In the genomic region with DNA sequence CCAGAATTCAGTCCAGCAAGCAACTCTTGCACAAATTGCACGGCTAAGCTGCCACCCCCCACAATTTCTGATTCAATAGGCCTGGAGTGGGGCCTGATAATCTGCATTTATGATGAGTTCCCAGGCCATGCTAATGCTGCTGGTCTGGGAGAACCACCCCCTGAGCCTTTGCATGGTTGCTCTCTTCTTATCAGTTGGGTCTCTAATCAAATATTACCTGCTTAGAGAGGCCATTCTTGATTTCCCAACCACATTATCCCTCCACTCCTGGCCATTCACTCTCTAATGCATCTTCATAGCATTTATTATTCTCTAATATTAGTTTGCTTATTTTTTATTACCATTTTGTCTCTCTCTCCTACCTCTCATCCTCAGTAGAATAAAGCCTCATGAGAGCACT, we compare ENCODE assay signal across 22 cellular contexts.
DNase-seq lines count a peak whose midpoint lies in the region; ATAC-seq, FAIRE-seq and TF ChIP-seq lines count a peak whose summit lies in the region.
"Had no signal": no experiment of that assay in that cellular context is flagged by ENCODE, and none has a peak within 500 bp of the region (broad histone marks: within the 10 kb centered on the region; RNA-seq: fewer than 3 reads in every experiment).

No MANE protein-coding gene starts in this region.

- TF ChIP-seq EP300 in HepG2 (IDR thresholded peaks at IDR 0.05; ENCODE audit: low read depth in 2 of 2, low read length in 2 of 2) (no peak), HepG2 (CRISPR knock-in tag; IDR thresholded peaks at IDR 0.05; ENCODE audit: borderline replicate concordance) (no peak)

- no peak for FAIRE-seq in HepG2 (lab: Jason Lieb, UNC)
- FAIRE-seq in GM12891 (lab: Jason Lieb, UNC), result no peak
- FAIRE-seq: A204.1, D721Med, G401.6, GM12892, GM18507 had no signal

- H3K9me3 ChIP-seq in right lobe of liver (no peaks in the 10 kb centered on the region), HepG2 (ENCODE audit: low read length) (no peaks in the 10 kb centered on the region)
- H3K9me3 ChIP-seq: BE2C, BLaER1, Caco-2 had no signal

- CTCF ChIA-PET in HepG2 (lab: Yijun Ruan, JAX; ENCODE audit: low intra/inter-chr PET ratio, low total read pairs), result no interaction called here

- WGBS in right lobe of liver (ENCODE audit: insufficient coverage, low coverage, low lambda C conversion rate, missing lambda C conversion rate), result no CpG with 5 or more reads among the region's 1 CpG
- 8% methylated on average over 1 of the region's 1 CpG for WGBS in HepG2 (ENCODE audit: low lambda C conversion rate)

- no peak overlapping the region for H3K4me3 Mint-ChIP-seq in GM23338
- H3K4me3 Mint-ChIP-seq: CD4-positive, alpha-beta T cell; CD8-positive, alpha-beta T cell had no signal

- peaks cover 4% of the 10 kb centered on the region for H3K27me3 Mint-ChIP-seq in GM23338 (ENCODE audit: insufficient read depth, low read depth, poor library complexity)

- H3K27ac ChIP-seq in right lobe of liver (no peak overlapping the region), HepG2 (ENCODE audit: extremely low read length, insufficient read depth, low read length) (no peak overlapping the region), GM23338 (ENCODE audit: low read depth) (no peak overlapping the region)
- H3K27ac ChIP-seq: BLaER1, C4-2B had no signal

- TF ChIP-seq POLR2A in right lobe of liver (IDR thresholded peaks at IDR 0.05) (no peak), HepG2 (IDR thresholded peaks at IDR 0.05; ENCODE audit: insufficient read depth in 1 of 2, low read depth in 2 of 2, low read length in 2 of 2) (no peak), GM12891 (IDR thresholded peaks at IDR 0.05; ENCODE audit: low read depth, low read length) (no peak)

- H3K9me2 ChIP-seq in GM23338 (ENCODE audit: insufficient read depth), result no peaks in the 10 kb centered on the region

- H3K36me3 ChIP-seq in right lobe of liver (no peaks in the 10 kb centered on the region), HepG2 (replicated peaks in 1 of 2; ENCODE audit: control insufficient read depth in 1 of 2, insufficient read depth in 2 of 2, low read length in 2 of 2) (no peaks in the 10 kb centered on the region), GM23338 (ENCODE audit: insufficient read depth) (no peaks in the 10 kb centered on the region)
- H3K36me3 ChIP-seq: BE2C, BLaER1 had no signal

- H3K79me2 ChIP-seq in HepG2 (ENCODE audit: insufficient read depth, low read length), result no peaks in the 10 kb centered on the region
- H3K79me2 ChIP-seq in GM23338 (replicated peaks; ENCODE audit: insufficient read depth), result peaks cover 89% of the 10 kb centered on the region

- POLR2A ChIA-PET in HepG2 (lab: Yijun Ruan, JAX), result no interaction called here

- peak overlapping the region; percentile 29; the same call in 1 of the 2 replicates for H3K27ac Mint-ChIP-seq in GM23338
- H3K27ac Mint-ChIP-seq: CD4-positive, alpha-beta T cell; CD8-positive, alpha-beta T cell had no signal

- H3K36me3 Mint-ChIP-seq in GM23338 (ENCODE audit: low read depth), result peaks cover 9% of the 10 kb centered on the region; the same call in 1 of the 3 replicates
- H3K36me3 Mint-ChIP-seq: CD8-positive, alpha-beta T cell had no signal

- in situ Hi-C loops in HepG2 (cut with HindIII; ENCODE audit: extremely low pct_ligation_motif_present, low pct_unique_long_range_greater_than_20kb), result no loop called here

- peaks cover 0 to 18% (median 5%) of the 10 kb centered on the region in 4 donors for H3K4me1 ChIP-seq in right lobe of liver
- H3K4me1 ChIP-seq in HepG2 (ENCODE audit: insufficient read depth, low read length), result no peaks in the 10 kb centered on the region
- peaks cover 83% of the 10 kb centered on the region for H3K4me1 ChIP-seq in GM23338 (ENCODE audit: insufficient read depth)
- H3K4me1 ChIP-seq: Caco-2 had no signal

- H2AFZ ChIP-seq in HepG2 (ENCODE audit: low read length) (no peak overlapping the region), GM23338 (no peak overlapping the region)

- H3K4me3 ChIP-seq in right lobe of liver, result no peak overlapping the region
- no peak overlapping the region for H3K4me3 ChIP-seq in HepG2 (replicated peaks in 1 of 3; ENCODE audit: insufficient read depth in 1 of 3, low read depth in 2 of 3, low read length in 3 of 3)
- no peak overlapping the region for H3K4me3 ChIP-seq in GM23338
- H3K4me3 ChIP-seq: BLaER1 had no signal

- no peak overlapping the region for H3K4me2 ChIP-seq in HepG2 (ENCODE audit: low read depth, low read length)
- H3K4me2 ChIP-seq in GM23338, result 0 out of 2 replicates have a peak overlapping the region, but pooled peaks have one; percentile 63
- H3K4me2 ChIP-seq: BLaER1 had no signal

- peaks cover 16% of the 10 kb centered on the region for H3F3A ChIP-seq in GM23338 (replicated peaks; ENCODE audit: low read depth)

- TF ChIP-seq CTCF in right lobe of liver (IDR thresholded peaks at IDR 0.05) (no peak), HepG2 (CRISPR knock-in tag; IDR thresholded peaks at IDR 0.05) (no peak), GM23338 (conservative IDR thresholded peaks at IDR 0.05; ENCODE audit: low read depth in 2 of 2) (no peak)

- no peak for TF ChIP-seq RAD21 in HepG2 (CRISPR knock-in tag; IDR thresholded peaks at IDR 0.05)

- peaks cover 93% of the 10 kb centered on the region for H3K4me1 Mint-ChIP-seq in GM23338

- ATAC-seq in right lobe of liver (peak in 3 of 4 donors; percentile 45 to 67 (median 65)), HepG2 (no peak), GM23338 (no peak), left lobe of liver (peak; percentile 47)
- ATAC-seq: CD8-positive, alpha-beta T cell had no signal

- H3K9ac ChIP-seq in HepG2 (ENCODE audit: insufficient read depth, low read depth, low read length), result no peak overlapping the region
- H3K9ac ChIP-seq: BLaER1 had no signal

- H3K27me3 ChIP-seq in right lobe of liver (no peaks in the 10 kb centered on the region), HepG2 (ENCODE audit: control insufficient read depth in 1 of 2, insufficient read depth in 2 of 2, low read length in 2 of 2) (peaks cover 1 to 20% of the 10 kb centered on the region in 2 experiments; a peak in 3 of 5 replicates), GM23338 (ENCODE audit: insufficient read depth) (no peaks in the 10 kb centered on the region)
- H3K27me3 ChIP-seq: BE2C, BLaER1 had no signal

- DNase-seq in right lobe of liver (no peak), HepG2 (ENCODE audit: low spot score) (no peak), GM23338 (ENCODE audit: low spot score) (no peak), left lobe of liver (ENCODE audit: low spot score) (no peak), NCI-H524 (lab: John Stamatoyannopoulos, UW) (no peak), GM12891 (ENCODE audit: insufficient read length, low spot score) (no peak)
- DNase-seq: 8988T; ACHN; BE2C; Caco-2; Calu3; CD4-positive, alpha-beta T cell; CD8-positive, alpha-beta T cell; DMS79 treated with DMSO at 0.1 percent for 48 hours; GF-D8 had no signal

- H4K20me1 ChIP-seq in HepG2 (ENCODE audit: insufficient read depth, low read length), result no peaks in the 10 kb centered on the region
- H4K20me1 ChIP-seq in GM23338 (replicated peaks; ENCODE audit: insufficient read depth), result peaks cover 4% of the 10 kb centered on the region; the same call in 1 of the 2 replicates
- H4K20me1 ChIP-seq: BLaER1 had no signal

- no TSS peak for BruUV-seq in HepG2 (replicated peaks; lab: Mats Ljungman, UMichigan)

- intact Hi-C loops in right lobe of liver (cut with DNase I) (no loop called here), HepG2 (cut with micrococcal nuclease; ENCODE audit: unreplicated experiment) (no loop called here)

- no peaks in the 10 kb centered on the region for H3K9me3 Mint-ChIP-seq in GM23338
- H3K9me3 Mint-ChIP-seq: CD4-positive, alpha-beta T cell; CD8-positive, alpha-beta T cell had no signal

TF ChIP-seq in GM23338, 12 proteins besides CTCF, POLR2A, EP300 and RAD21 (continues in another document):
- no peak for TF ChIP-seq STAT1 (IDR thresholded peaks at IDR 0.05; ENCODE audit: unreplicated experiment)

TF ChIP-seq in GM12891, 5 proteins besides CTCF, POLR2A, EP300 and RAD21:
- no peak for TF ChIP-seq SPI1 (IDR thresholded peaks at IDR 0.05; ENCODE audit: low read depth, low read length)

Comparison
In these comparisons a context has a peak if more than half of its experiments do, and no peak if none do; other contexts are left out.
1. ATAC-seq: peak in right lobe of liver (3 of 4) and left lobe of liver (single experiment); none in HepG2 (single experiment) and GM23338 (single experiment).